ENCODE assay signal across 22 cellular contexts in genomic region chr7:151893405-151893923, GRCh38.
"Had no signal": no experiment of that assay in that cellular context is flagged by ENCODE, and none has a peak within 500 bp of the region (broad histone marks: within the 10 kb centered on the region; RNA-seq: fewer than 3 reads in every experiment).

No MANE protein-coding gene starts in this region.

- H3K4me1 ChIP-seq: foreskin keratinocyte, psoas muscle, right lobe of liver had no signal

- H3K36me3 ChIP-seq: right lobe of liver, stomach, thoracic aorta, transverse colon had no signal

- H3K4me3 ChIP-seq: hepatocyte, mucosa of descending colon, psoas muscle, right lobe of liver, stomach, thoracic aorta, transverse colon had no signal

- H3K36me3 Mint-ChIP-seq: naive thymus-derived CD8-positive, alpha-beta T cell; stimulated activated naive B cell treated with anti-CD40 and anti-IgM and Interleukin-4, amounts not matched to agents 10 μg/mL and 1 μg/mL and 100 μg/mL, for 72 hours had no signal

- H3K4me3 Mint-ChIP-seq: dendritic cell treated with granulocyte-macrophage colony-stimulating factor and Interleukin-4, amounts not matched to agents 40 ng/mL and 50 ng/mL, for 4 days; effector memory CD8-positive, alpha-beta T cell; naive thymus-derived CD8-positive, alpha-beta T cell; stimulated activated naive B cell treated with anti-CD40 and anti-IgM and Interleukin-4, amounts not matched to agents 10 μg/mL and 1 μg/mL and 100 μg/mL, for 72 hours had no signal

- H2AFZ ChIP-seq: hepatocyte had no signal

- H3K4me2 ChIP-seq: hepatocyte had no signal

- H3K4me1 Mint-ChIP-seq: naive thymus-derived CD8-positive, alpha-beta T cell had no signal

- H3K9me3 Mint-ChIP-seq: dendritic cell treated with granulocyte-macrophage colony-stimulating factor and Interleukin-4, amounts not matched to agents 40 ng/mL and 50 ng/mL, for 4 days; effector memory CD8-positive, alpha-beta T cell; naive thymus-derived CD8-positive, alpha-beta T cell; stimulated activated naive B cell treated with anti-CD40 and anti-IgM and Interleukin-4, amounts not matched to agents 10 μg/mL and 1 μg/mL and 100 μg/mL, for 72 hours had no signal

- H3K9me3 ChIP-seq: mucosa of descending colon, psoas muscle, right lobe of liver, stomach, thoracic aorta, transverse colon had no signal

- ATAC-seq: effector memory CD8-positive, alpha-beta T cell; foreskin keratinocyte; left lobe of liver; naive thymus-derived CD8-positive, alpha-beta T cell; psoas muscle; right lobe of liver; stimulated activated naive B cell treated with anti-CD40 and anti-IgM and Interleukin-4, amounts not matched to agents 10 μg/mL and 1 μg/mL and 100 μg/mL, for 72 hours had no signal

- DNase-seq: cerebellar nuclear complex; effector memory CD8-positive, alpha-beta T cell; erythroblast; foreskin keratinocyte; kidney glomerular epithelial cell; mammary epithelial cell; naive thymus-derived CD8-positive, alpha-beta T cell; nucleus accumbens; psoas muscle; retina; stimulated activated CD4-positive, alpha-beta T cell treated with anti-CD3 and anti-CD28 coated beads, Interleukin-2, amount 100 ng/mL, for 24 hours; stimulated activated CD4-positive, alpha-beta T cell treated with anti-CD3 and anti-CD28 coated beads, Interleukin-4, amount 100 ng/mL, for 4 hours; stimulated activated naive B cell treated with anti-CD40 and anti-IgM and Interleukin-4, amounts not matched to agents 10 μg/mL and 1 μg/mL and 100 μg/mL, for 72 hours; stomach; substantia nigra had no signal

- H3K27ac Mint-ChIP-seq: dendritic cell treated with granulocyte-macrophage colony-stimulating factor and Interleukin-4, amounts not matched to agents 40 ng/mL and 50 ng/mL, for 4 days; effector memory CD8-positive, alpha-beta T cell; naive thymus-derived CD8-positive, alpha-beta T cell; stimulated activated naive B cell treated with anti-CD40 and anti-IgM and Interleukin-4, amounts not matched to agents 10 μg/mL and 1 μg/mL and 100 μg/mL, for 72 hours had no signal

- H3K27ac ChIP-seq: foreskin keratinocyte, hepatocyte, psoas muscle, right lobe of liver, stomach, thoracic aorta had no signal

- H3K27me3 ChIP-seq: hepatocyte, right lobe of liver had no signal
